In genomic region chr3:68817243-68817642, GRCh38 we compare ENCODE assay signal across 22 cellular contexts.
A peak's percentile ranks its signal among the peaks of the same experiment; 100 is the strongest.
DNase-seq lines count a peak whose midpoint lies in the region; ATAC-seq and TF ChIP-seq lines count a peak whose summit lies in the region.
"Had no signal": no experiment of that assay in that cellular context is flagged by ENCODE, and none has a peak within 500 bp of the region (broad histone marks: within the 10 kb centered on the region; RNA-seq: fewer than 3 reads in every experiment).

No MANE protein-coding gene starts in this region.

- no peaks in the 10 kb centered on the region for H3K4me1 ChIP-seq in osteoblast (ENCODE audit: insufficient read depth, low read length)
- H3K4me1 ChIP-seq: BLaER1 treated with 17β-estradiol and CSF1 and Interleukin-3, amounts not matched to agents 10 nM and 100 nM; Peyer's patch had no signal

- no peaks in the 10 kb centered on the region for H3K36me3 ChIP-seq in osteoblast (ENCODE audit: insufficient read depth, low read length)
- H3K36me3 ChIP-seq: BLaER1 treated with 17β-estradiol and CSF1 and Interleukin-3, amounts not matched to agents 10 nM and 100 nM; Peyer's patch had no signal

- H3K27ac ChIP-seq in osteoblast (ENCODE audit: low read depth, low read length), result no peak overlapping the region
- H3K27ac ChIP-seq: 22Rv1; BLaER1 treated with 17β-estradiol and CSF1 and Interleukin-3, amounts not matched to agents 10 nM and 100 nM; Peyer's patch had no signal

- no peaks in the 10 kb centered on the region for H3K27me3 ChIP-seq in osteoblast (ENCODE audit: insufficient read depth, low read length)
- H3K27me3 ChIP-seq: BLaER1 treated with 17β-estradiol and CSF1 and Interleukin-3, amounts not matched to agents 10 nM and 100 nM; Peyer's patch had no signal

- no peak overlapping the region for H3K4me3 Mint-ChIP-seq in immature natural killer cell
- H3K4me3 Mint-ChIP-seq: CD4-positive, alpha-beta memory T cell; HFFc6 had no signal

- no peak overlapping the region for H3K4me3 ChIP-seq in foreskin fibroblast (ENCODE audit: low read depth in 1 of 2, low read length in 2 of 2)
- H3K4me3 ChIP-seq in osteoblast (ENCODE audit: insufficient read depth, low read length), result no peak overlapping the region
- H3K4me3 ChIP-seq: BLaER1 treated with 17β-estradiol and CSF1 and Interleukin-3, amounts not matched to agents 10 nM and 100 nM; Peyer's patch had no signal

- DNase-seq in DMS53 (lab: John Stamatoyannopoulos, UW) (peak; percentile 2), DMS53 treated with DMSO at 0.1 percent for 48 hours (lab: John Stamatoyannopoulos, UW; ENCODE audit: unreplicated experiment) (no peak), RPMI7951 (ENCODE audit: low read depth) (peak; percentile 25), foreskin fibroblast (peak; percentile 24 to 25), osteoblast (ENCODE audit: insufficient read length, low spot score, missing footprints) (no peak), immature natural killer cell (no peak)
- DNase-seq: CD4-positive, alpha-beta memory T cell; DMS153; H7; HFFc6; KBM-7; NCI-H1105 treated with DMSO at 0.1 percent for 48 hours; NCI-H2029 treated with DMSO at 0.1 percent for 48 hours; NCI-H226; NCI-H510A treated with DMSO at 0.1 percent for 48 hours; NCI-H774; Peyer's patch; Right ventricle myocardium superior had no signal

- no peaks in the 10 kb centered on the region for H4K20me1 ChIP-seq in osteoblast (ENCODE audit: insufficient read depth, low read length)
- H4K20me1 ChIP-seq: BLaER1 treated with 17β-estradiol and CSF1 and Interleukin-3, amounts not matched to agents 10 nM and 100 nM had no signal

- peaks cover 0 to 2% (median 0%) of the 10 kb centered on the region in 3 donors for H3K27me3 Mint-ChIP-seq in immature natural killer cell (ENCODE audit: low read depth in 3 of 3)
- H3K27me3 Mint-ChIP-seq: CD4-positive, alpha-beta memory T cell had no signal

- H3K9me3 Mint-ChIP-seq in immature natural killer cell, result peaks cover 0 to 5% (median 1%) of the 10 kb centered on the region in 6 donors

- H3K9me3 ChIP-seq in osteoblast (ENCODE audit: low read depth, low read length), result no peaks in the 10 kb centered on the region
- H3K9me3 ChIP-seq: Peyer's patch had no signal

- ATAC-seq in GM21576 (IDR thresholded peaks at IDR 0.05; ENCODE audit: unreplicated experiment) (no peak), GM21529 (IDR thresholded peaks at IDR 0.05; ENCODE audit: unreplicated experiment) (no peak)

- H3K4me2 ChIP-seq in osteoblast (ENCODE audit: insufficient read depth, low read length), result no peak overlapping the region
- H3K4me2 ChIP-seq: BLaER1 treated with 17β-estradiol and CSF1 and Interleukin-3, amounts not matched to agents 10 nM and 100 nM had no signal

- TF ChIP-seq CTCF in foreskin fibroblast (IDR thresholded peaks at IDR 0.05; ENCODE audit: low read depth, low read length) (no peak), osteoblast (IDR thresholded peaks at IDR 0.05; ENCODE audit: extremely low read depth, low read depth, low read length) (no peak)

- H3K79me2 ChIP-seq in osteoblast (ENCODE audit: insufficient read depth, low read length), result no peaks in the 10 kb centered on the region

- H2AFZ ChIP-seq in osteoblast (ENCODE audit: low read length), result no peak overlapping the region

- no peaks in the 10 kb centered on the region for H3K36me3 Mint-ChIP-seq in immature natural killer cell
- H3K36me3 Mint-ChIP-seq: CD4-positive, alpha-beta memory T cell had no signal

- H3K27ac Mint-ChIP-seq in immature natural killer cell, result no peak overlapping the region
- H3K27ac Mint-ChIP-seq: CD4-positive, alpha-beta memory T cell; HFFc6 had no signal

- no peaks in the 10 kb centered on the region for H3K4me1 Mint-ChIP-seq in immature natural killer cell
- H3K4me1 Mint-ChIP-seq: CD4-positive, alpha-beta memory T cell had no signal

Comparison
In these comparisons a context has a peak if more than half of its experiments do, and no peak if none do; other contexts are left out.
1. DNase-seq: peak in DMS53 (single experiment), RPMI7951 (single experiment) and foreskin fibroblast (2 of 2); none in DMS53 treated with DMSO at 0.1 percent for 48 hours (single experiment), osteoblast (single experiment) and immature natural killer cell (0 of 3).